In the genomic region with DNA sequence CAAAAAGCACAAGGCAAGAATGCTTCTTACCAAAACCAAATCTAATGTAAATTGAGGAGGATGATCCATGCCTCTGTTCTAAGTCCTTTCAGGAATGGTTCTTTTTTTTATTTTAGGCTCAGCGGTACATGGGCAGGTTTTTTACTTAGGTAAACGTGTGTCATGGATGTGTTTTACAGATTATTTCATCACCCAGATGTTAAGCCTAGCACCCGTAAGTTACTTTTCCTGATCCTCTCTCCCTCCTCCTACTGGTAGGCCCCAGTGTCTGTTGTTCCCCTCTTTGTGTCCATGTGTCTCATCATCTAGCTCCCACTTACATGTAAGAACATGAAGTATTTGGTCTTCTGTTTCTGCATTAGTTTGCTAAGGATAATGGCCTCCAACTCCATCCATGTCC, we compare ENCODE assay signal across 29 cellular contexts.
"Had no signal": no experiment of that assay in that cellular context is flagged by ENCODE, and none has a peak within 500 bp of the region (broad histone marks: within the 10 kb centered on the region; RNA-seq: fewer than 3 reads in every experiment).

No MANE protein-coding gene starts in this region.

- H3K27ac ChIP-seq: colonic mucosa, epithelial cell of prostate, esophagus squamous epithelium, gastrocnemius medialis, heart right ventricle, left lung, lower lobe of right lung had no signal

- H3K9me3 ChIP-seq: colonic mucosa, esophagus squamous epithelium, gastrocnemius medialis, lower lobe of right lung, mucosa of descending colon had no signal

- FAIRE-seq: endometrium, islet of Langerhans, kidney had no signal

- DNase-seq: colonic mucosa; cortex of kidney; effector CD8-positive, alpha-beta T cell; effector memory CD8-positive, alpha-beta T cell; endodermal cell; erythroblast; esophagus squamous epithelium; foreskin fibroblast; foreskin melanocyte; gastrocnemius medialis; glutamatergic neuron; head of caudate nucleus; heart right ventricle; hippocampal formation; kidney; kidney glomerular epithelial cell; left colon; left lung; left ventricle myocardium superior; lower lobe of right lung; mesenchymal stem cell; mucosa of descending colon; naive B cell had no signal

- H3K27ac Mint-ChIP-seq: dendritic cell treated with granulocyte-macrophage colony-stimulating factor and Interleukin-4, amounts not matched to agents 40 ng/mL and 50 ng/mL, for 4 days; effector memory CD8-positive, alpha-beta T cell; endodermal cell; mesothelial cell of epicardium had no signal

- H3K36me3 Mint-ChIP-seq: naive B cell had no signal

- H3K4me1 ChIP-seq: colonic mucosa, gastrocnemius medialis, left lung had no signal

- H3K4me3 Mint-ChIP-seq: dendritic cell treated with granulocyte-macrophage colony-stimulating factor and Interleukin-4, amounts not matched to agents 40 ng/mL and 50 ng/mL, for 4 days; effector memory CD8-positive, alpha-beta T cell; endodermal cell; mesothelial cell of epicardium; naive B cell had no signal

- H3K4me3 ChIP-seq: colonic mucosa, esophagus squamous epithelium, gastrocnemius medialis, heart right ventricle, left lung, lower lobe of right lung, mucosa of descending colon had no signal

- H3K27me3 ChIP-seq: colonic mucosa, esophagus squamous epithelium, gastrocnemius medialis had no signal

- ATAC-seq: effector memory CD8-positive, alpha-beta T cell; esophagus mucosa; gastrocnemius medialis; heart right ventricle; left colon; left lung; left ventricle myocardium superior; lower lobe of right lung; mucosa of descending colon had no signal

- H3K36me3 ChIP-seq: colonic mucosa, esophagus squamous epithelium, gastrocnemius medialis, heart right ventricle, left lung, lower lobe of right lung had no signal

- H3K4me1 Mint-ChIP-seq: endodermal cell, naive B cell had no signal
